10 cellular contexts compared by ENCODE assay signal in the genomic region with DNA sequence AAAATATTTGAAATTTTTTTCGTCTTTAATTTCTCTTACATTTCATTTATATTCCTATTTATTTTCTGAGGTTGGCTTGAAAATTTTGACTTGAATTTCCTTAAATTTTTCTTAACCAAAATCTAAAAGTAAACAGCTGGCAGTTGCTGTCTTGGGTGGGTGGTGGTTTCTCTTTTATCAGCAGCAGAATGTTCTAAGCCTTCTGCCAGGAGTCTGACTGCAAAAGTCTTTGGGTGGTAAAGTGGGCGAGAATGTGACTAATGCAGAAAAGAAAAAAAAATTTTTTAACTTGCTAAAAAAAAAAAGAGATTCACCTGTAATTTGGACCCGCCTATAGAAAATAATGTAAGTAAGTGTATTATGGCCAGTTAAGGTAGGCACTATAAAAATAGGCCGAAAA. TPM values are rescaled to one million over a fixed set of nuclear protein-coding genes. Genes with fewer than 3 reads are reported as not detected.
A peak's percentile ranks its signal among the peaks of the same experiment; 100 is the strongest.
DNase-seq lines count a peak whose midpoint lies in the region; ATAC-seq, FAIRE-seq and TF ChIP-seq lines count a peak whose summit lies in the region.
"Had no signal": no experiment of that assay in that cellular context is flagged by ENCODE, and none has a peak within 500 bp of the region (broad histone marks: within the 10 kb centered on the region; RNA-seq: fewer than 3 reads in every experiment).

No MANE protein-coding gene starts in this region.

- intact Hi-C loops in GM12878 (cut with micrococcal nuclease; ENCODE audit: unreplicated experiment): no loop called here

- H3K9me3 ChIP-seq in GM12878 (replicated peaks; ENCODE audit: control insufficient read depth, insufficient read depth, low read length): peaks cover 5% of the 10 kb centered on the region; the same call in 2 of the 3 replicates

- no peak for ATAC-seq in GM12878
- ATAC-seq in naive thymus-derived CD8-positive, alpha-beta T cell: peak in 1 of 2 donors; percentile 6
- no peak for ATAC-seq in GM21381 (IDR thresholded peaks at IDR 0.05; ENCODE audit: unreplicated experiment)

- H3K4me1 ChIP-seq in GM12878 (ENCODE audit: control insufficient read depth, insufficient read depth, low read length): peaks cover 8% of the 10 kb centered on the region

- TF ChIP-seq CTCF in GM12878 (IDR thresholded peaks at IDR 0.05 in 2 of 3, conservative IDR thresholded peaks at IDR 0.05 in 1 of 3; ENCODE audit: control insufficient read depth in 2 of 3, extremely low read depth in 1 of 3, insufficient read depth in 1 of 3, low read depth in 3 of 3, low read length in 3 of 3): no peak

- no peak for FAIRE-seq in GM12878 (lab: Jason Lieb, UNC)

- CTCF ChIA-PET in GM12878 (lab: Yijun Ruan, JAX): interaction anchor here (1.8 kb wide), 1 partner anchor 23 kb away, joined by 7 read pairs; no protein-coding TSS in a partner anchor

- in situ Hi-C loops in GM12878 (cut with MboI): no loop called here

- H3K36me3 Mint-ChIP-seq in naive thymus-derived CD8-positive, alpha-beta T cell: peaks cover 1 to 7% (median 5%) of the 10 kb centered on the region in 3 donors

- H2AFZ ChIP-seq in GM12878 (ENCODE audit: control insufficient read depth, low read depth, low read length): no peak overlapping the region

- TF ChIP-seq RAD21 in GM12878 (IDR thresholded peaks at IDR 0.05; ENCODE audit: insufficient read depth, low read depth, low read length): no peak

- H3K27me3 ChIP-seq in GM12878 (replicated peaks in 1 of 2; ENCODE audit: control insufficient read depth in 2 of 2, insufficient read depth in 2 of 2, low read length in 1 of 2): no peaks in the 10 kb centered on the region

- 2% methylated on average over 4 of the region's 4 CpGs for WGBS in GM12878 (ENCODE audit: insufficient coverage, insufficient replicate concordance, low lambda C conversion rate, missing lambda C conversion rate)

- peaks cover 18 to 76% (median 64%) of the 10 kb centered on the region in 4 donors for H3K4me1 Mint-ChIP-seq in naive thymus-derived CD8-positive, alpha-beta T cell

- no peaks in the 10 kb centered on the region for H3K27me3 Mint-ChIP-seq in naive thymus-derived CD8-positive, alpha-beta T cell

- DNase-seq in GM03348 (ENCODE audit: low spot score) (peak; percentile 23), NCI-H226 (peak; percentile 39), GM12878 (ENCODE audit: low read depth, low spot score) (no peak), MV-4-11 (lab: John Stamatoyannopoulos, UW) (no peak), substantia nigra (lab: John Stamatoyannopoulos, UW) (no peak)
- peak in 6 of 10 donors; percentile 12 to 43 (median 24) for DNase-seq in naive thymus-derived CD8-positive, alpha-beta T cell
- DNase-seq in NK-92 treated with Interleukin-12 subunit alpha and Interleukin-12 subunit beta, amount 100 ng/mL, for 24 hours (lab: John Stamatoyannopoulos, UW): no peak
- DNase-seq: activated CD4-positive, CD25-positive, alpha-beta regulatory T cell treated with anti-CD3 and anti-CD28 coated beads, Interleukin-2, amount 50 U/mL, for 72 hours; NCI-H446 treated with DMSO at 0.1 percent for 48 hours had no signal

- no TSS peak for BruUV-seq in GM12878 (replicated peaks; lab: Mats Ljungman, UMichigan)

- no peak for TF ChIP-seq EP300 in GM12878 (IDR thresholded peaks at IDR 0.05; ENCODE audit: borderline replicate concordance in 1 of 2, control insufficient read depth in 1 of 2, low read depth in 2 of 2, low read length in 2 of 2)

- SMC1A ChIA-PET in GM12878 (lab: Charles Lee; ENCODE audit: uncharacterized antibody, unreplicated experiment): interaction anchor here (0.6 to 3.5 kb wide), 9 partner anchors 14 to 221 kb away, joined by 3 to 31 read pairs (median 6); a partner anchor contains a TSS

- H4K20me1 ChIP-seq in GM12878 (ENCODE audit: control insufficient read depth, insufficient read depth): no peaks in the 10 kb centered on the region

- RAD21 ChIA-PET in GM12878 (lab: Charles Lee; ENCODE audit: unreplicated experiment): interaction anchor here (1.1 to 2.3 kb wide), 4 partner anchors 31 to 95 kb away, joined by 3 to 11 read pairs (median 4); no protein-coding TSS in a partner anchor

- no peaks in the 10 kb centered on the region for H3K36me3 ChIP-seq in GM12878 (ENCODE audit: control insufficient read depth in 2 of 2, insufficient read depth in 2 of 2, low read length in 1 of 2)

- H3K4me2 ChIP-seq in GM12878 (ENCODE audit: control insufficient read depth, insufficient read depth): peak overlapping the region; percentile 86

- peaks cover 0 to 1% (median 0%) of the 10 kb centered on the region in 9 donors for H3K9me3 Mint-ChIP-seq in naive thymus-derived CD8-positive, alpha-beta T cell

- H3K79me2 ChIP-seq in GM12878 (ENCODE audit: control insufficient read depth, insufficient read depth, low read length): peaks cover 100% of the 10 kb centered on the region

- H3K27ac Mint-ChIP-seq in naive thymus-derived CD8-positive, alpha-beta T cell: peak overlapping the region; percentile 71 to 100 (median 95)

- no peak for TF ChIP-seq POLR2A in GM12878 (IDR thresholded peaks at IDR 0.05; ENCODE audit: low read depth, low read length)

- H3K4me3 ChIP-seq in GM12878: peak overlapping the region; percentile 99

- peak overlapping the region; percentile 36 for H3K9ac ChIP-seq in GM12878 (ENCODE audit: control insufficient read depth, insufficient read depth, low read length)

- POLR2A ChIA-PET in GM12878 (lab: Charles Lee): interaction anchor here (0.7 to 2.6 kb wide), 3 partner anchors 8 to 244 kb away, joined by 3 to 9 read pairs (median 4); no protein-coding TSS in a partner anchor
- POLR2A ChIA-PET in naive thymus-derived CD8-positive, alpha-beta T cell (lab: Charles Lee): no interaction called here

- peak overlapping the region; percentile 83 to 100 (median 94) for H3K4me3 Mint-ChIP-seq in naive thymus-derived CD8-positive, alpha-beta T cell

- peak overlapping the region; percentile 75 for H3K27ac ChIP-seq in GM12878 (ENCODE audit: control insufficient read depth, insufficient read depth)
- no peak overlapping the region for H3K27ac ChIP-seq in substantia nigra (ENCODE audit: low read depth, low read length, poor library complexity, severe bottlenecking)

TF ChIP-seq in GM12878, 131 proteins besides CTCF, POLR2A, EP300 and RAD21 (continues in another document):
- no peak for TF ChIP-seq RFX5 (IDR thresholded peaks at IDR 0.05; ENCODE audit: low read depth, low read length)
- TF ChIP-seq, protein P1, sequence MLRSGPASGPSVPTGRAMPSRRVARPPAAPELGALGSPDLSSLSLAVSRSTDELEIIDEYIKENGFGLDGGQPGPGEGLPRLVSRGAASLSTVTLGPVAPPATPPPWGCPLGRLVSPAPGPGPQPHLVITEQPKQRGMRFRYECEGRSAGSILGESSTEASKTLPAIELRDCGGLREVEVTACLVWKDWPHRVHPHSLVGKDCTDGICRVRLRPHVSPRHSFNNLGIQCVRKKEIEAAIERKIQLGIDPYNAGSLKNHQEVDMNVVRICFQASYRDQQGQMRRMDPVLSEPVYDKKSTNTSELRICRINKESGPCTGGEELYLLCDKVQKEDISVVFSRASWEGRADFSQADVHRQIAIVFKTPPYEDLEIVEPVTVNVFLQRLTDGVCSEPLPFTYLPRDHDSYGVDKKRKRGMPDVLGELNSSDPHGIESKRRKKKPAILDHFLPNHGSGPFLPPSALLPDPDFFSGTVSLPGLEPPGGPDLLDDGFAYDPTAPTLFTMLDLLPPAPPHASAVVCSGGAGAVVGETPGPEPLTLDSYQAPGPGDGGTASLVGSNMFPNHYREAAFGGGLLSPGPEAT (IDR thresholded peaks at IDR 0.05; ENCODE audit: low read depth): 0 out of 2 replicates have a peak, but pooled peaks have one; percentile 28

RNA-seq across cellular contexts. Expression of a gene that starts 2.5 kb away (rescaled TPM):
- total RNA-seq in GM12878 (2013; cell fraction: nucleolus; rRNA removed): 137 and 147 TPM in 2 replicates
- 28.5 and 31.2 TPM in 2 replicates for total RNA-seq in GM12878 (2014; rRNA removed)
- 41.9 and 44.0 TPM in 2 replicates for total RNA-seq in GM12878 (2014; rRNA removed; fragmentation: Illumina TruSeq; extraction: Trizol)
- 30.1 and 32.7 TPM in 2 replicates for total RNA-seq in GM12878 (2021)
- polyA plus RNA-seq in GM12878 (2011; ENCODE audit: low read depth): 19.2 TPM
- polyA plus RNA-seq in GM12878 (2011; rRNA removed): 59.1 and 121 TPM in 2 replicates
- 18.8 and 19.1 TPM in 2 replicates for polyA plus RNA-seq in GM12878 (2011; cell fraction: cytosol; rRNA removed)
- polyA plus RNA-seq in GM12878 (2011; cell fraction: nucleus; rRNA removed): 37.2 and 38.1 TPM in 2 replicates
- polyA plus RNA-seq in GM12878 (2012): 25.7 and 40.1 TPM in 2 replicates
- polyA plus RNA-seq in GM12878 (2014; fragmentation: Illumina TruSeq; extraction: Trizol): 36.7 and 47.3 TPM in 2 replicates
- 10 to 100 TPM; 29.0 to 32.2 TPM for polyA plus RNA-seq in GM12878 (2014; fragmentation: Nextera tagmentation; extraction: Ambion mirVana)
- 32.0 and 39.9 TPM in 2 replicates for polyA plus RNA-seq in GM12878 (2014; rRNA removed)
- polyA plus RNA-seq in GM12878 (2016; fragmentation: Nextera tagmentation; extraction: Ambion mirVana): 10 to 100 TPM; 45.4 to 51.4 TPM
- polyA minus RNA-seq in GM12878 (2011; rRNA and poly(A)+ RNA removed): 33.8 and 41.3 TPM in 2 replicates
- 24.0 and 29.0 TPM in 2 replicates for polyA minus RNA-seq in GM12878 (2011; cell fraction: cytosol; rRNA and poly(A)+ RNA removed)
- polyA minus RNA-seq in GM12878 (2011; cell fraction: nucleus; rRNA and poly(A)+ RNA removed): 24.5 and 37.5 TPM in 2 replicates
- total RNA-seq in naive thymus-derived CD8-positive, alpha-beta T cell: 10 to 100 TPM; 74.4 to 74.9 TPM
- polyA plus RNA-seq in naive thymus-derived CD8-positive, alpha-beta T cell: 10 to 100 TPM; 77.0 to 91.8 (median 81.4) TPM

RNA-seq across cellular contexts. Expression of a gene that starts 3.0 kb away (rescaled TPM):
- total RNA-seq in GM12878 (2013; cell fraction: nucleolus; rRNA removed): 52.1 and 75.6 TPM in 2 replicates
- 38.8 and 53.1 TPM in 2 replicates for total RNA-seq in GM12878 (2014; rRNA removed)
- 65.1 and 72.0 TPM in 2 replicates for total RNA-seq in GM12878 (2014; rRNA removed; fragmentation: Illumina TruSeq; extraction: Trizol)
- 34.3 and 37.5 TPM in 2 replicates for total RNA-seq in GM12878 (2021)
- 18.2 TPM for polyA plus RNA-seq in GM12878 (2011; ENCODE audit: low read depth)
- 65.3 and 126 TPM in 2 replicates for polyA plus RNA-seq in GM12878 (2011; rRNA removed)
- 16.8 and 28.7 TPM in 2 replicates for polyA plus RNA-seq in GM12878 (2011; cell fraction: cytosol; rRNA removed)
- 26.3 and 31.2 TPM in 2 replicates for polyA plus RNA-seq in GM12878 (2011; cell fraction: nucleus; rRNA removed)
- 45.2 and 53.6 TPM in 2 replicates for polyA plus RNA-seq in GM12878 (2012)
- 54.5 and 72.0 TPM in 2 replicates for polyA plus RNA-seq in GM12878 (2014; fragmentation: Illumina TruSeq; extraction: Trizol)
- 10 to 100 TPM; 43.4 to 65.4 TPM for polyA plus RNA-seq in GM12878 (2014; fragmentation: Nextera tagmentation; extraction: Ambion mirVana)
- polyA plus RNA-seq in GM12878 (2014; rRNA removed): 33.4 and 35.3 TPM in 2 replicates
- 10 to 100 TPM; 70.6 to 71.7 TPM for polyA plus RNA-seq in GM12878 (2016; fragmentation: Nextera tagmentation; extraction: Ambion mirVana)
- polyA minus RNA-seq in GM12878 (2011; rRNA and poly(A)+ RNA removed): 47.7 and 77.4 TPM in 2 replicates
- polyA minus RNA-seq in GM12878 (2011; cell fraction: cytosol; rRNA and poly(A)+ RNA removed): 36.5 and 48.5 TPM in 2 replicates
- 30.1 and 42.6 TPM in 2 replicates for polyA minus RNA-seq in GM12878 (2011; cell fraction: nucleus; rRNA and poly(A)+ RNA removed)
- total RNA-seq in naive thymus-derived CD8-positive, alpha-beta T cell: 10 to 100 TPM; 18.3 to 19.5 TPM
- polyA plus RNA-seq in naive thymus-derived CD8-positive, alpha-beta T cell: 10 to 100 TPM; 13.3 to 26.2 (median 16.1) TPM

Comparison
In these comparisons a context has a peak if more than half of its experiments do, and no peak if none do; other contexts are left out.
1. DNase-seq: peak in GM03348 (single experiment), NCI-H226 (single experiment) and naive thymus-derived CD8-positive, alpha-beta T cell (6 of 10); none in GM12878 (single experiment), NK-92 treated with Interleukin-12 subunit alpha and Interleukin-12 subunit beta, amount 100 ng/mL, for 24 hours (single experiment), MV-4-11 (single experiment) and substantia nigra (0 of 49).